ENCODE assay signal across 27 cellular contexts in genomic region chr14:56754966-56755365, GRCh38. TPM values are rescaled to one million over a fixed set of nuclear protein-coding genes. Genes with fewer than 3 reads are reported as not detected.
DNase-seq lines count a peak whose midpoint lies in the region; ATAC-seq and TF ChIP-seq lines count a peak whose summit lies in the region.
"Had no signal": no experiment of that assay in that cellular context is flagged by ENCODE, and none has a peak within 500 bp of the region (broad histone marks: within the 10 kb centered on the region; RNA-seq: fewer than 3 reads in every experiment).

No MANE protein-coding gene starts in this region.

- WGBS in adrenal gland, 4 donors: 45 to 73% (median 59%) methylated on average over 2 of the region's 2 CpGs

- H3K4me1 ChIP-seq in adrenal gland (replicated peaks in 1 of 2): no peaks in the 10 kb centered on the region
- H3K4me1 ChIP-seq: parathyroid adenoma, sigmoid colon had no signal

- H3K4me3 ChIP-seq in adrenal gland: no peak overlapping the region
- H3K4me3 ChIP-seq: sigmoid colon had no signal

- peak; percentile 30 for DNase-seq in DMS 273 treated with DMSO at 0.1 percent for 48 hours (lab: John Stamatoyannopoulos, UW)
- peak; percentile 82 for DNase-seq in NCI-H146 (lab: John Stamatoyannopoulos, UW)
- DNase-seq in NCI-H510A (lab: John Stamatoyannopoulos, UW): peak; percentile 90
- peak; percentile 21 for DNase-seq in cerebellar cortex (ENCODE audit: low spot score)
- DNase-seq in substantia nigra (lab: John Stamatoyannopoulos, UW): no peak
- no peak for DNase-seq in adrenal gland
- DNase-seq: activated CD4-positive, alpha-beta T cell treated with anti-CD3 and anti-CD28 coated beads, Interleukin-2, amount 50 U/mL, for 48 hours; activated CD4-positive, CD25-positive, alpha-beta regulatory T cell; activated effector memory CD4-positive, alpha-beta T cell treated with anti-CD3 and anti-CD28 coated beads, Interleukin-2, amount 50 U/mL, for 16 hours; brain microvascular endothelial cell; CD4-positive, CD25-positive, alpha-beta regulatory T cell; effector memory CD4-positive, alpha-beta T cell; foreskin melanocyte; hippocampal formation; NCI-H345; nephron progenitor cell; sigmoid colon; stimulated activated CD4-positive, alpha-beta T cell treated with anti-CD3 and anti-CD28 coated beads, Interleukin-15, amount 100 ng/mL, for 24 hours; stimulated activated CD8-positive, alpha-beta memory T cell treated with anti-CD3 and anti-CD28 coated beads, Interleukin-4, amount 100 ng/mL, for 48 hours; SW 1271 had no signal

- ATAC-seq in GM18498 (IDR thresholded peaks at IDR 0.05; ENCODE audit: unreplicated experiment): no peak
- ATAC-seq: esophagus mucosa had no signal

- H3K36me3 ChIP-seq in adrenal gland (replicated peaks in 1 of 2): no peaks in the 10 kb centered on the region
- H3K36me3 ChIP-seq: brain microvascular endothelial cell, sigmoid colon had no signal

- intact Hi-C loops in adrenal gland (cut with DNase I): no loop called here

- no peak for TF ChIP-seq POLR2A in adrenal gland (IDR thresholded peaks at IDR 0.05)

- no peaks in the 10 kb centered on the region for H3K9me3 ChIP-seq in adrenal gland (replicated peaks in 1 of 3)
- H3K9me3 ChIP-seq: sigmoid colon had no signal

- no peaks in the 10 kb centered on the region for H3K27me3 ChIP-seq in adrenal gland
- H3K27me3 ChIP-seq: brain microvascular endothelial cell, sigmoid colon had no signal

- no peak for TF ChIP-seq CTCF in adrenal gland (IDR thresholded peaks at IDR 0.05)

- H3K27ac ChIP-seq in substantia nigra (ENCODE audit: low read depth, low read length, poor library complexity, severe bottlenecking) (no peak overlapping the region), adrenal gland (no peak overlapping the region)
- H3K27ac ChIP-seq: brain microvascular endothelial cell, parathyroid adenoma, sigmoid colon had no signal

RNA-seq across cellular contexts. Expression of gene OTX2, which starts 55.3 kb away (rescaled TPM):
- total RNA-seq in adrenal gland: not detected
- not detected for polyA plus RNA-seq in adrenal gland
- total RNA-seq: CD4-positive, CD25-positive, alpha-beta regulatory T cell; esophagus mucosa; liver; mononuclear cell; sigmoid colon; urinary bladder had no signal
- polyA plus RNA-seq: adipose tissue; CD4-positive, CD25-positive, alpha-beta regulatory T cell; liver; sigmoid colon; urinary bladder had no signal

Comparison
In these comparisons a context has a peak if more than half of its experiments do, and no peak if none do; other contexts are left out.
1. DNase-seq: peak in DMS 273 treated with DMSO at 0.1 percent for 48 hours (single experiment), NCI-H146 (single experiment), NCI-H510A (single experiment) and cerebellar cortex (single experiment); none in substantia nigra (0 of 49) and adrenal gland (0 of 7).